ENCODE assay signal across 9 cellular contexts in the genomic region with DNA sequence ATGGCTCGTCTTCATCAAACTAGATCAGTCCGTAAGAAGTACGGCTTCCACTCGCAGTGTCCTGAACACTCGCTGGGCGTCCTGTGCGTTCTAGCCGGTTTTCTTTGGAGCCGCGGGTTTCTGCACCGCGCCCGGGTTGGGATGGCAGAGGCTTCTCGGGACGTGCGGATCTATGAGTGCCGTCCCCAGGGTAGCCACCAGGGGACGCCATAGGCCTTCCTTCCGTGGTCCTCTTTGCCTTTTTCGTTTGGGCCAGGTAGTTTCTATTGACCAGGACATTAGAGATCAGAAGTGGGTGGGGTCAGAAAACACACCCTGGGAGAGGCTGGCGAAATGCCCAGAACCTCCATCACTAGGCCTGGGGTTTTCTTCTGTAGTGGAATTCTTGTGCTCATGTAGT.
DNase-seq lines count a peak whose midpoint lies in the region; ATAC-seq, FAIRE-seq and TF ChIP-seq lines count a peak whose summit lies in the region.
"Had no signal": no experiment of that assay in that cellular context is flagged by ENCODE, and none has a peak within 500 bp of the region (broad histone marks: within the 10 kb centered on the region; RNA-seq: fewer than 3 reads in every experiment).

No MANE protein-coding gene starts in this region.

- H3K18ac ChIP-seq in H1 (ENCODE audit: extremely low read depth, low read length): no peak overlapping the region

- no peaks in the 10 kb centered on the region for H3K79me1 ChIP-seq in H1 (ENCODE audit: low read depth, low read length)

- peaks cover 65% of the 10 kb centered on the region for H3K27me3 Mint-ChIP-seq in activated CD4-positive, alpha-beta T cell treated with anti-CD3 and anti-CD28 coated beads for 36 hours
- H3K27me3 Mint-ChIP-seq in effector memory CD8-positive, alpha-beta T cell: peaks cover 24 to 84% of the 10 kb centered on the region in 2 donors

- H3K4me2 ChIP-seq in H1 (ENCODE audit: insufficient read depth in 1 of 2, low read depth in 2 of 2, low read length in 2 of 2): no peak overlapping the region; a peak in 1 of 4 replicates

- no peaks in the 10 kb centered on the region for H3K36me3 ChIP-seq in H1 (ENCODE audit: control insufficient read depth in 2 of 4, insufficient read depth in 4 of 4, low read length in 3 of 4)

- H2AFZ ChIP-seq in H1 (ENCODE audit: low read length): no peak overlapping the region

- no peak overlapping the region for H4K8ac ChIP-seq in H1 (ENCODE audit: extremely low read depth, insufficient read depth, low read length)

- TF ChIP-seq CTCF in H1 (IDR thresholded peaks at IDR 0.05; ENCODE audit: control extremely low read depth in 1 of 3, insufficient read depth in 1 of 3, low read depth in 1 of 3, low read length in 3 of 3): peak in 2 of 3 experiments; percentile 4 to 8; a peak in 2 of 4 replicates

- no peak overlapping the region for H3K27ac Mint-ChIP-seq in activated CD4-positive, alpha-beta T cell treated with anti-CD3 and anti-CD28 coated beads for 36 hours
- H3K27ac Mint-ChIP-seq in effector memory CD8-positive, alpha-beta T cell: no peak overlapping the region
- H3K27ac Mint-ChIP-seq: CD4-positive, alpha-beta memory T cell had no signal

- H3K14ac ChIP-seq in H1 (ENCODE audit: insufficient read length): no peak overlapping the region

- H3K23ac ChIP-seq in H1 (ENCODE audit: insufficient read length): no peak overlapping the region

- H3K9me3 ChIP-seq in H1 (ENCODE audit: insufficient read depth in 2 of 2, low read depth in 1 of 2, low read length in 1 of 2): peaks cover 6 to 34% of the 10 kb centered on the region in 2 experiments; a peak in 2 of 4 replicates

- H3K79me2 ChIP-seq in H1 (ENCODE audit: control insufficient read depth in 1 of 2, insufficient read depth in 2 of 2, low read length in 2 of 2): no peaks in the 10 kb centered on the region

- H3K4ac ChIP-seq in H1 (replicated peaks; ENCODE audit: insufficient read length, low read depth, low read length): no peak overlapping the region

- TF ChIP-seq RAD21 in H1 (IDR thresholded peaks at IDR 0.05 in 1 of 2, conservative IDR thresholded peaks at IDR 0.05 in 1 of 2; ENCODE audit: low read depth in 2 of 2, low read length in 2 of 2): peak in 1 of 2 experiments; percentile 22; a peak in 3 of 4 replicates

- peaks cover 2% of the 10 kb centered on the region; the same call in 1 of the 2 replicates for H3K23me2 ChIP-seq in H1 (ENCODE audit: low read depth, low read length)

- TF ChIP-seq EP300 in H1 (IDR thresholded peaks at IDR 0.05; ENCODE audit: borderline replicate concordance in 1 of 2, low read depth in 2 of 2, low read length in 2 of 2): no peak

- TF ChIP-seq POLR2A in H1 (IDR thresholded peaks at IDR 0.05; ENCODE audit: control extremely low read depth in 1 of 2, low read depth in 2 of 2, low read length in 2 of 2): no peak

- FAIRE-seq in H1 (lab: Jason Lieb, UNC): no peak

- no peak overlapping the region for H3K56ac ChIP-seq in H1 (replicated peaks; ENCODE audit: insufficient read length, low read depth, low read length)

- WGBS in H1 (ENCODE audit: extremely low coverage in 1 of 2, insufficient coverage in 1 of 2, insufficient read length in 1 of 2, insufficient replicate concordance in 2 of 2, low coverage in 1 of 2, low lambda C conversion rate in 2 of 2, missing lambda C conversion rate in 1 of 2), 2 experiments: 70% methylated on average over 11 of the region's 21 CpGs; no CpG with 5 or more reads in 1 of the 2 experiments

- H3K4me1 ChIP-seq in H1 (replicated peaks in 1 of 4; ENCODE audit: control insufficient read depth in 3 of 4, insufficient read depth in 4 of 4, low read length in 3 of 4): no peaks in the 10 kb centered on the region

- intact Hi-C loops in activated CD4-positive, alpha-beta T cell treated with anti-CD3 and anti-CD28 coated beads for 36 hours (cut with DNase I, micrococcal nuclease): no loop called here

- POLR2A ChIA-PET in activated CD4-positive, alpha-beta T cell treated with anti-CD3 and anti-CD28 coated beads for 36 hours (lab: Charles Lee): no interaction called here
- POLR2A ChIA-PET in H1 (lab: Charles Lee; ENCODE audit: partially characterized antibody): interaction anchor here (0.6 kb wide), 1 partner anchor 22 kb away, joined by 3 read pairs; no protein-coding TSS in a partner anchor

- no peak overlapping the region for H2BK12ac ChIP-seq in H1 (ENCODE audit: low read depth, low read length)

- no peaks in the 10 kb centered on the region for H3K27me3 ChIP-seq in H1 (replicated peaks in 1 of 4; ENCODE audit: control insufficient read depth in 3 of 4, extremely low read depth in 1 of 4, insufficient read depth in 3 of 4, low read length in 3 of 4)

- H3K9ac ChIP-seq in H1 (replicated peaks in 1 of 4; ENCODE audit: extremely low read depth in 1 of 4, low read depth in 3 of 4, low read length in 3 of 4): no peak overlapping the region

- H2AK5ac ChIP-seq in H1 (ENCODE audit: low read depth, low read length): no peak overlapping the region

- CTCF ChIA-PET in activated CD4-positive, alpha-beta T cell treated with anti-CD3 and anti-CD28 coated beads for 36 hours (lab: Charles Lee): no interaction called here
- CTCF ChIA-PET in H1 (lab: Charles Lee; ENCODE audit: partially characterized antibody): interaction anchor here (1.6 kb wide), 1 partner anchor 27 kb away, joined by 5 read pairs; no protein-coding TSS in a partner anchor

- no peak overlapping the region for H3K4me3 Mint-ChIP-seq in activated CD4-positive, alpha-beta T cell treated with anti-CD3 and anti-CD28 coated beads for 36 hours
- H3K4me3 Mint-ChIP-seq in effector memory CD8-positive, alpha-beta T cell: no peak overlapping the region

- no peaks in the 10 kb centered on the region for H3K36me3 Mint-ChIP-seq in activated CD4-positive, alpha-beta T cell treated with anti-CD3 and anti-CD28 coated beads for 36 hours (ENCODE audit: low read depth)
- H3K36me3 Mint-ChIP-seq in effector memory CD8-positive, alpha-beta T cell (ENCODE audit: insufficient read depth): no peaks in the 10 kb centered on the region
- H3K36me3 Mint-ChIP-seq: CD4-positive, alpha-beta memory T cell had no signal

- no peak overlapping the region for H4K91ac ChIP-seq in H1 (replicated peaks; ENCODE audit: insufficient read length, low read length)

- H3K27ac ChIP-seq in H1 (ENCODE audit: low read depth, low read length): no peak overlapping the region

- no peaks in the 10 kb centered on the region for H4K20me1 ChIP-seq in H1 (replicated peaks in 1 of 2; ENCODE audit: control insufficient read depth in 1 of 2, insufficient read depth in 2 of 2, low read length in 2 of 2)

- no peaks in the 10 kb centered on the region for H3K9me3 Mint-ChIP-seq in activated CD4-positive, alpha-beta T cell treated with anti-CD3 and anti-CD28 coated beads for 36 hours (ENCODE audit: low read depth)
- no peaks in the 10 kb centered on the region for H3K9me3 Mint-ChIP-seq in effector memory CD8-positive, alpha-beta T cell

- DNase-seq in activated CD4-positive, alpha-beta T cell treated with anti-CD3 and anti-CD28 coated beads for 36 hours: peak; percentile 64
- no peak for DNase-seq in activated CD4-positive, alpha-beta T cell treated with anti-CD3 and anti-CD28 coated beads, Interleukin-2, amount 50 U/mL, for 4 hours
- DNase-seq in NCI-H460 (ENCODE audit: extremely low read depth, low read depth): peak; percentile 47
- peak; percentile 29 to 73 for DNase-seq in H1 (ENCODE audit: low read depth in 1 of 2, low spot score in 2 of 2)
- peak; percentile 15 to 33 for DNase-seq in stimulated activated CD4-positive, alpha-beta T cell treated with anti-CD3 and anti-CD28 coated beads, Interleukin-4, amount 100 ng/mL, for 48 hours (ENCODE audit: low read depth in 2 of 2)
- DNase-seq in effector memory CD8-positive, alpha-beta T cell: no peak
- no peak for DNase-seq in NCI-H524 (lab: John Stamatoyannopoulos, UW)
- no peak for DNase-seq in occipital lobe (lab: John Stamatoyannopoulos, UW)

- no peak overlapping the region for H2BK120ac ChIP-seq in H1 (replicated peaks; ENCODE audit: low read depth, low read length)

- H3K4me3 ChIP-seq in H1 (ENCODE audit: extremely low read depth in 1 of 4, insufficient read depth in 2 of 4, low read depth in 3 of 4, low read length in 4 of 4): no peak overlapping the region

- no peak overlapping the region for H2BK15ac ChIP-seq in H1 (ENCODE audit: low read length)

- no peak overlapping the region for H2BK20ac ChIP-seq in H1 (ENCODE audit: low read length)

- peaks cover 10% of the 10 kb centered on the region for H3K4me1 Mint-ChIP-seq in activated CD4-positive, alpha-beta T cell treated with anti-CD3 and anti-CD28 coated beads for 36 hours
- H3K4me1 Mint-ChIP-seq in effector memory CD8-positive, alpha-beta T cell (ENCODE audit: low read depth in 2 of 2): peaks cover 0 to 2% of the 10 kb centered on the region in 2 donors

- H4K5ac ChIP-seq in H1 (ENCODE audit: insufficient read length, low read depth, low read length): no peak overlapping the region

- H2BK5ac ChIP-seq in H1 (ENCODE audit: low read depth, low read length): no peak overlapping the region

- no peak for ATAC-seq in activated CD4-positive, alpha-beta T cell treated with anti-CD3 and anti-CD28 coated beads for 36 hours
- ATAC-seq in effector memory CD8-positive, alpha-beta T cell (replicated peaks): no peak

TF ChIP-seq in H1, 55 proteins besides CTCF, POLR2A, EP300 and RAD21:
- no peak for TF ChIP-seq KDM5A (IDR thresholded peaks at IDR 0.05; ENCODE audit: low read length)
- TF ChIP-seq MAFK (IDR thresholded peaks at IDR 0.05; ENCODE audit: low read depth, low read length): no peak
- TF ChIP-seq, protein P1, sequence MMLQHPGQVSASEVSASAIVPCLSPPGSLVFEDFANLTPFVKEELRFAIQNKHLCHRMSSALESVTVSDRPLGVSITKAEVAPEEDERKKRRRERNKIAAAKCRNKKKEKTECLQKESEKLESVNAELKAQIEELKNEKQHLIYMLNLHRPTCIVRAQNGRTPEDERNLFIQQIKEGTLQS (IDR thresholded peaks at IDR 0.05; ENCODE audit: insufficient read depth, low read depth, low read length): no peak
- TF ChIP-seq POLR2AphosphoS5 (IDR thresholded peaks at IDR 0.05; ENCODE audit: low read depth, low read length): no peak
- no peak for TF ChIP-seq TCF12 (IDR thresholded peaks at IDR 0.05; ENCODE audit: low read depth, low read length)
- TF ChIP-seq SUZ12 (IDR thresholded peaks at IDR 0.05; ENCODE audit: low read length): no peak
- TF ChIP-seq, protein P2, sequence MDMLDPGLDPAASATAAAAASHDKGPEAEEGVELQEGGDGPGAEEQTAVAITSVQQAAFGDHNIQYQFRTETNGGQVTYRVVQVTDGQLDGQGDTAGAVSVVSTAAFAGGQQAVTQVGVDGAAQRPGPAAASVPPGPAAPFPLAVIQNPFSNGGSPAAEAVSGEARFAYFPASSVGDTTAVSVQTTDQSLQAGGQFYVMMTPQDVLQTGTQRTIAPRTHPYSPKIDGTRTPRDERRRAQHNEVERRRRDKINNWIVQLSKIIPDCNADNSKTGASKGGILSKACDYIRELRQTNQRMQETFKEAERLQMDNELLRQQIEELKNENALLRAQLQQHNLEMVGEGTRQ (IDR thresholded peaks at IDR 0.05; ENCODE audit: low read length): no peak
- TF ChIP-seq GABPA (IDR thresholded peaks at IDR 0.05; ENCODE audit: borderline replicate concordance, insufficient read depth, low read length): no peak

Comparison
In these comparisons a context has a peak if more than half of its experiments do, and no peak if none do; other contexts are left out.
1. DNase-seq: peak in activated CD4-positive, alpha-beta T cell treated with anti-CD3 and anti-CD28 coated beads for 36 hours (single experiment), NCI-H460 (single experiment), H1 (2 of 2) and stimulated activated CD4-positive, alpha-beta T cell treated with anti-CD3 and anti-CD28 coated beads, Interleukin-4, amount 100 ng/mL, for 48 hours (2 of 2); none in activated CD4-positive, alpha-beta T cell treated with anti-CD3 and anti-CD28 coated beads, Interleukin-2, amount 50 U/mL, for 4 hours (0 of 2), effector memory CD8-positive, alpha-beta T cell (0 of 3), NCI-H524 (0 of 2) and occipital lobe (single experiment).